In genomic region chr2:180695570-180695969, GRCh38 we compare ENCODE assay signal across 18 cellular contexts.
A peak's percentile ranks its signal among the peaks of the same experiment; 100 is the strongest.
DNase-seq lines count a peak whose midpoint lies in the region; ATAC-seq and TF ChIP-seq lines count a peak whose summit lies in the region.
"Had no signal": no experiment of that assay in that cellular context is flagged by ENCODE, and none has a peak within 500 bp of the region (broad histone marks: within the 10 kb centered on the region; RNA-seq: fewer than 3 reads in every experiment).

No MANE protein-coding gene starts in this region.

- no peaks in the 10 kb centered on the region for H4K20me1 ChIP-seq in Loucy (ENCODE audit: insufficient read depth, low read length, poor library complexity, severe bottlenecking)
- H4K20me1 ChIP-seq: BLaER1 treated with 17β-estradiol and CSF1 and Interleukin-3, amounts not matched to agents 10 nM and 100 nM had no signal

- H3K4me2 ChIP-seq in Loucy (ENCODE audit: low read depth, low read length, poor library complexity, severe bottlenecking) (peak overlapping the region; percentile 22), skeletal muscle satellite cell (ENCODE audit: low read length) (peak overlapping the region; percentile 28)
- H3K4me2 ChIP-seq: BLaER1 treated with 17β-estradiol and CSF1 and Interleukin-3, amounts not matched to agents 10 nM and 100 nM had no signal

- H3K9me3 Mint-ChIP-seq in nephron progenitor cell, result no peaks in the 10 kb centered on the region
- H3K9me3 Mint-ChIP-seq: CD8-positive, alpha-beta memory T cell had no signal

- no peaks in the 10 kb centered on the region for H3K27me3 ChIP-seq in Loucy (ENCODE audit: insufficient read depth, low read length, poor library complexity, severe bottlenecking)
- H3K27me3 ChIP-seq in endocrine pancreas (ENCODE audit: control insufficient read depth, insufficient read depth, low read length), result peaks cover 2% of the 10 kb centered on the region
- no peaks in the 10 kb centered on the region for H3K27me3 ChIP-seq in skeletal muscle satellite cell (ENCODE audit: control insufficient read depth, insufficient read depth, low read length)
- H3K27me3 ChIP-seq: BLaER1 treated with 17β-estradiol and CSF1 and Interleukin-3, amounts not matched to agents 10 nM and 100 nM had no signal

- H3K9ac ChIP-seq in Loucy (ENCODE audit: low read depth, low read length, poor library complexity, severe bottlenecking) (no peak overlapping the region), endocrine pancreas (ENCODE audit: control insufficient read depth, insufficient read depth, low read length) (no peak overlapping the region), skeletal muscle satellite cell (ENCODE audit: low read depth, low read length) (no peak overlapping the region)
- H3K9ac ChIP-seq: BLaER1 treated with 17β-estradiol and CSF1 and Interleukin-3, amounts not matched to agents 10 nM and 100 nM had no signal

- H3K9me3 ChIP-seq in Loucy (ENCODE audit: insufficient read depth, low read depth, low read length) (no peaks in the 10 kb centered on the region), endocrine pancreas (ENCODE audit: control insufficient read depth, low read length) (no peaks in the 10 kb centered on the region), skeletal muscle satellite cell (replicated peaks; ENCODE audit: low read length) (no peaks in the 10 kb centered on the region)

- DNase-seq in NCI-H748 (lab: John Stamatoyannopoulos, UW; ENCODE audit: unreplicated experiment), result peak; percentile 70
- no peak for DNase-seq in NCI-H748 treated with DMSO at 0.1 percent for 48 hours (lab: John Stamatoyannopoulos, UW)
- DNase-seq in nephron progenitor cell, result no peak
- DNase-seq in NCI-H2196 (lab: John Stamatoyannopoulos, UW; ENCODE audit: unreplicated experiment), result no peak
- DNase-seq: CD8-positive, alpha-beta memory T cell; GF-D8; KG1; MM.1S; NCI-H1105; NCI-H524; RPMI8226; SIG-M5 had no signal

- H3F3A ChIP-seq in Loucy (ENCODE audit: low read depth), result no peaks in the 10 kb centered on the region

- no peaks in the 10 kb centered on the region for H3K4me1 Mint-ChIP-seq in nephron progenitor cell

- no peak for ATAC-seq in HG03025 (IDR thresholded peaks at IDR 0.05; ENCODE audit: low FRiP score, unreplicated experiment)
- ATAC-seq: HCT116 had no signal

- TF ChIP-seq CTCF in Loucy (conservative IDR thresholded peaks at IDR 0.05; ENCODE audit: low read length), result no peak
- no peak for TF ChIP-seq CTCF in nephron progenitor cell (IDR thresholded peaks at IDR 0.05)

- H2AFZ ChIP-seq in Loucy (ENCODE audit: low read length), result no peak overlapping the region

- no peaks in the 10 kb centered on the region for H3K79me2 ChIP-seq in Loucy (ENCODE audit: insufficient read depth, low read length)

- H3K36me3 ChIP-seq in Loucy (ENCODE audit: insufficient read depth, low read length) (no peaks in the 10 kb centered on the region), endocrine pancreas (ENCODE audit: control insufficient read depth, insufficient read depth, low read length) (no peaks in the 10 kb centered on the region), skeletal muscle satellite cell (ENCODE audit: insufficient read depth, low read length) (no peaks in the 10 kb centered on the region)
- H3K36me3 ChIP-seq: BLaER1 treated with 17β-estradiol and CSF1 and Interleukin-3, amounts not matched to agents 10 nM and 100 nM had no signal

- H3K27ac Mint-ChIP-seq in nephron progenitor cell, result no peak overlapping the region
- H3K27ac Mint-ChIP-seq: CD8-positive, alpha-beta memory T cell had no signal

- H3K9me2 ChIP-seq in Loucy (replicated peaks; ENCODE audit: low read depth, low read length), result no peaks in the 10 kb centered on the region

- H3K27me3 Mint-ChIP-seq in nephron progenitor cell (ENCODE audit: low read depth, poor library complexity), result peaks cover 5% of the 10 kb centered on the region

- H3K4me1 ChIP-seq in Loucy (ENCODE audit: insufficient read depth, low read length, poor library complexity, severe bottlenecking) (no peaks in the 10 kb centered on the region), endocrine pancreas (ENCODE audit: control insufficient read depth, insufficient read depth, low read length) (peaks cover 24% of the 10 kb centered on the region), skeletal muscle satellite cell (ENCODE audit: control insufficient read depth, insufficient read depth, low read length) (peaks cover 7% of the 10 kb centered on the region)

- no peak overlapping the region for H3K4me3 Mint-ChIP-seq in nephron progenitor cell
- H3K4me3 Mint-ChIP-seq: CD8-positive, alpha-beta memory T cell had no signal

- no peaks in the 10 kb centered on the region for H3K36me3 Mint-ChIP-seq in nephron progenitor cell (ENCODE audit: low read depth)
- H3K36me3 Mint-ChIP-seq: CD8-positive, alpha-beta memory T cell had no signal

- no peak overlapping the region for H3K4me3 ChIP-seq in Loucy (ENCODE audit: low read length, poor library complexity, severe bottlenecking)
- peak overlapping the region; percentile 14 for H3K4me3 ChIP-seq in endocrine pancreas (ENCODE audit: control insufficient read depth, insufficient read depth, low read length)
- no peak overlapping the region for H3K4me3 ChIP-seq in skeletal muscle satellite cell (ENCODE audit: low read length)
- H3K4me3 ChIP-seq: BLaER1 treated with 17β-estradiol and CSF1 and Interleukin-3, amounts not matched to agents 10 nM and 100 nM had no signal
